Comparison of ENCODE assay signal across 12 cellular contexts in genomic region chr3:148211725-148212124, GRCh38.
DNase-seq lines count a peak whose midpoint lies in the region; ATAC-seq and TF ChIP-seq lines count a peak whose summit lies in the region.
"Had no signal": no experiment of that assay in that cellular context is flagged by ENCODE, and none has a peak within 500 bp of the region (broad histone marks: within the 10 kb centered on the region; RNA-seq: fewer than 3 reads in every experiment).

No MANE protein-coding gene starts in this region.

- ATAC-seq in GM21529 (IDR thresholded peaks at IDR 0.05; ENCODE audit: unreplicated experiment) = peak; percentile 59
- ATAC-seq in HG02610 (IDR thresholded peaks at IDR 0.05; ENCODE audit: unreplicated experiment) = no peak
- no peak for ATAC-seq in gastrocnemius medialis
- ATAC-seq: activated T-cell treated with anti-CD3 and anti-CD28 coated beads, Interleukin-2, amount 50 U/mL, for 4 hours had no signal

- no peak for TF ChIP-seq POLR2A in gastrocnemius medialis (IDR thresholded peaks at IDR 0.05)

- intact Hi-C loops in gastrocnemius medialis (cut with DNase I; ENCODE audit: low total_unique reads) = no loop called here

- peak; percentile 54 for DNase-seq in EH (ENCODE audit: low read depth)
- peak; percentile 59 for DNase-seq in LoVo (ENCODE audit: low spot score)
- DNase-seq in foreskin melanocyte = peak; percentile 39
- DNase-seq in chondrocyte (ENCODE audit: low spot score) = no peak
- no peak for DNase-seq in NCI-H82 treated with DMSO at 0.1 percent for 48 hours (lab: John Stamatoyannopoulos, UW; ENCODE audit: unreplicated experiment)
- no peak for DNase-seq in gastrocnemius medialis
- DNase-seq: activated T-cell treated with anti-CD3 and anti-CD28 coated beads, Interleukin-2, amount 50 U/mL, for 4 hours; hypothalamus had no signal

- H3K36me3 Mint-ChIP-seq in chondrocyte (ENCODE audit: low read depth) = no peaks in the 10 kb centered on the region

- TF ChIP-seq CTCF in chondrocyte (IDR thresholded peaks at IDR 0.05) (no peak), gastrocnemius medialis (IDR thresholded peaks at IDR 0.05 in 4 of 5, conservative IDR thresholded peaks at IDR 0.05 in 1 of 5) (no peak)

- no peak overlapping the region for H3K4me3 ChIP-seq in gastrocnemius medialis
- H3K4me3 ChIP-seq: BLaER1 had no signal

- no peaks in the 10 kb centered on the region for H3K9me3 Mint-ChIP-seq in chondrocyte (ENCODE audit: low read depth)
- H3K9me3 Mint-ChIP-seq: activated T-cell treated with anti-CD3 and anti-CD28 coated beads, Interleukin-2, amount 50 U/mL, for 4 hours had no signal

- H3K36me3 ChIP-seq in gastrocnemius medialis = no peaks in the 10 kb centered on the region
- H3K36me3 ChIP-seq: BLaER1, neutrophil had no signal

- H3K27ac Mint-ChIP-seq in chondrocyte (ENCODE audit: unreplicated experiment) = no peak overlapping the region

- H3K4me1 ChIP-seq in gastrocnemius medialis = no peaks in the 10 kb centered on the region
- H3K4me1 ChIP-seq: BLaER1 had no signal

- H3K27me3 Mint-ChIP-seq in chondrocyte (ENCODE audit: low read depth) = no peaks in the 10 kb centered on the region

- in situ Hi-C loops in gastrocnemius medialis (cut with MboI; ENCODE audit: low sequenced_read_pairs in 4 of 4) = no loop called here

- no peaks in the 10 kb centered on the region for H3K9me3 ChIP-seq in gastrocnemius medialis
- H3K9me3 ChIP-seq: BLaER1, neutrophil had no signal

- no peaks in the 10 kb centered on the region for H3K27me3 ChIP-seq in gastrocnemius medialis
- H3K27me3 ChIP-seq: BLaER1, neutrophil had no signal

- H3K4me3 Mint-ChIP-seq in chondrocyte (ENCODE audit: unreplicated experiment) = no peak overlapping the region
- H3K4me3 Mint-ChIP-seq: activated T-cell treated with anti-CD3 and anti-CD28 coated beads, Interleukin-2, amount 50 U/mL, for 4 hours had no signal

- peaks cover 9% of the 10 kb centered on the region for H3K4me1 Mint-ChIP-seq in chondrocyte (ENCODE audit: low read depth)

- H3K27ac ChIP-seq in gastrocnemius medialis = no peak overlapping the region
- H3K27ac ChIP-seq: BLaER1, neutrophil had no signal

Comparison
In these comparisons a context has a peak if more than half of its experiments do, and no peak if none do; other contexts are left out.
1. DNase-seq: peak in EH (single experiment), LoVo (single experiment) and foreskin melanocyte (single experiment); none in chondrocyte (single experiment), NCI-H82 treated with DMSO at 0.1 percent for 48 hours (single experiment) and gastrocnemius medialis (0 of 2).